In the genomic region with DNA sequence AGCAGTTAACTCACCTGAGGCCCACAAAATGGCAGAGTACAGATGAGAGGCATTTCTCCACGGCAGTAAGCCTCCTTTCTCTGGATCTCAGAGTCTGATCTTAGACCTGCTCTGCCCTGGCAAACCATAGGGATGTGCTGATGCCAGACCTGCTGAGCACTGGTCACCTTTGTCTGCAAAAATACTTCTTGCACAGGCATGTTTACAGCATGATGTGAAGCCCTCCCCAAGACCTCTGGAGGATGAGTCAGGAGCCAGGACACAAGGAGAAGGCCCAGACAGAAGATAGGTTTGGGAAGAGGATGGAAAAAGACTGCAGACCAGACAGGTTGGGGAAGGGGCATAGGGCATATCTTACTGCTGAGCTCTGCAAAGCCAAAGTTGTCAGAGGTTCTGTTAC, we compare ENCODE assay signal across 23 cellular contexts.
DNase-seq lines count a peak whose midpoint lies in the region; ATAC-seq and TF ChIP-seq lines count a peak whose summit lies in the region.
"Had no signal": no experiment of that assay in that cellular context is flagged by ENCODE, and none has a peak within 500 bp of the region (broad histone marks: within the 10 kb centered on the region; RNA-seq: fewer than 3 reads in every experiment).

No MANE protein-coding gene starts in this region.

- H3K27ac ChIP-seq in RWPE2 (ENCODE audit: poor library complexity, severe bottlenecking), result peak overlapping the region; percentile 95
- no peak overlapping the region for H3K27ac ChIP-seq in foreskin keratinocyte
- no peak overlapping the region for H3K27ac ChIP-seq in neuronal stem cell (replicated peaks; ENCODE audit: low read length)
- H3K27ac ChIP-seq in aorta (ENCODE audit: low read depth in 1 of 2, low read length in 2 of 2), result no peak overlapping the region
- H3K27ac ChIP-seq: A549, HL-60 had no signal

- H3K14ac ChIP-seq in neuronal stem cell (ENCODE audit: low read length), result no peak overlapping the region

- H3K4me3 ChIP-seq in RWPE2 (ENCODE audit: severe bottlenecking) (no peak overlapping the region), neuronal stem cell (ENCODE audit: low read length in 2 of 2) (no peak overlapping the region), aorta (ENCODE audit: low read length in 2 of 2) (no peak overlapping the region)
- H3K4me3 ChIP-seq: A549; BLaER1 treated with 17β-estradiol and CSF1 and Interleukin-3, amounts not matched to agents 10 nM and 100 nM; GM12878 had no signal

- no peak overlapping the region for H4K91ac ChIP-seq in neuronal stem cell (ENCODE audit: low read depth, low read length, poor library complexity)

- no peak overlapping the region for H4K8ac ChIP-seq in neuronal stem cell (ENCODE audit: low read depth, low read length)

- intact Hi-C loops in aorta (cut with DNase I), result no loop called here

- no peak overlapping the region for H3K18ac ChIP-seq in neuronal stem cell (ENCODE audit: low read length)

- peak; percentile 26 for DNase-seq in ELR (ENCODE audit: low read depth)
- DNase-seq in RWPE2 (ENCODE audit: low spot score), result no peak
- peak in 1 of 2 donors; percentile 60 for DNase-seq in foreskin keratinocyte
- no peak for DNase-seq in neuronal stem cell (ENCODE audit: low spot score)
- no peak for DNase-seq in aorta
- no peak for DNase-seq in activated CD4-positive, alpha-beta T cell treated with anti-CD3 and anti-CD28 coated beads for 1 hour
- DNase-seq: AML-193; CD4-positive, alpha-beta T cell; GDM1; Karpas-422; NCI-H1105 treated with DMSO at 0.1 percent for 48 hours; NCI-H2029; NCI-H446; NCI-H526; NCI-H82; RPMI8226; SHP77 treated with DMSO at 0.1 percent for 48 hours had no signal

- no peak overlapping the region for H2BK12ac ChIP-seq in neuronal stem cell (ENCODE audit: low read length)

- H3K9ac ChIP-seq in neuronal stem cell (ENCODE audit: low read depth, low read length, poor library complexity), result no peak overlapping the region
- H3K9ac ChIP-seq: BLaER1 treated with 17β-estradiol and CSF1 and Interleukin-3, amounts not matched to agents 10 nM and 100 nM had no signal

- no peaks in the 10 kb centered on the region for H3K36me3 ChIP-seq in RWPE2 (ENCODE audit: low read depth)
- no peaks in the 10 kb centered on the region for H3K36me3 ChIP-seq in neuronal stem cell (replicated peaks in 1 of 2; ENCODE audit: control insufficient read depth in 2 of 2, insufficient read depth in 2 of 2, low read length in 2 of 2)
- no peaks in the 10 kb centered on the region for H3K36me3 ChIP-seq in aorta (ENCODE audit: control insufficient read depth in 1 of 2, insufficient read depth in 2 of 2, low read length in 1 of 2)
- H3K36me3 ChIP-seq: BLaER1 treated with 17β-estradiol and CSF1 and Interleukin-3, amounts not matched to agents 10 nM and 100 nM had no signal

- no peak overlapping the region for H3K4me2 ChIP-seq in neuronal stem cell (ENCODE audit: insufficient read depth, low read length, poor library complexity, severe bottlenecking)
- H3K4me2 ChIP-seq: A549 had no signal

- no peak overlapping the region for H2BK15ac ChIP-seq in neuronal stem cell (ENCODE audit: low read length)

- no peaks in the 10 kb centered on the region for H3K27me3 ChIP-seq in RWPE2 (ENCODE audit: insufficient read depth, poor library complexity, severe bottlenecking)
- H3K27me3 ChIP-seq in foreskin keratinocyte, result no peaks in the 10 kb centered on the region
- no peaks in the 10 kb centered on the region for H3K27me3 ChIP-seq in neuronal stem cell (ENCODE audit: control insufficient read depth in 3 of 3, insufficient read depth in 3 of 3, low read depth in 1 of 3, low read length in 3 of 3)
- peaks cover 0 to 2% of the 10 kb centered on the region in 2 donors for H3K27me3 ChIP-seq in aorta (ENCODE audit: control insufficient read depth in 1 of 2, insufficient read depth in 2 of 2, low read length in 1 of 2)
- H3K27me3 ChIP-seq: BLaER1 treated with 17β-estradiol and CSF1 and Interleukin-3, amounts not matched to agents 10 nM and 100 nM had no signal

- H2BK120ac ChIP-seq in neuronal stem cell (ENCODE audit: low read depth, low read length), result no peak overlapping the region

- peaks cover 39% of the 10 kb centered on the region for H3K4me1 ChIP-seq in RWPE2 (ENCODE audit: insufficient read depth, poor library complexity, severe bottlenecking)
- peaks cover 34% of the 10 kb centered on the region for H3K4me1 ChIP-seq in foreskin keratinocyte
- peaks cover 0 to 2% of the 10 kb centered on the region in 2 donors for H3K4me1 ChIP-seq in neuronal stem cell (ENCODE audit: control insufficient read depth in 2 of 2, insufficient read depth in 1 of 2, low read depth in 1 of 2, low read length in 2 of 2)
- no peaks in the 10 kb centered on the region for H3K4me1 ChIP-seq in aorta (ENCODE audit: control insufficient read depth in 1 of 2, insufficient read depth in 2 of 2, low read length in 2 of 2)
- H3K4me1 ChIP-seq: A549 had no signal

- WGBS in neuronal stem cell (ENCODE audit: extremely low coverage in 2 of 2, insufficient read length in 2 of 2, insufficient replicate concordance in 1 of 2), 2 donors, result no CpG with 5 or more reads among the region's 1 CpG
- 55 to 56% methylated on average over 1 of the region's 1 CpG for WGBS in aorta, 2 donors

- H3K4ac ChIP-seq in neuronal stem cell (ENCODE audit: low read length), result no peak overlapping the region

- ATAC-seq in RWPE2 (ENCODE audit: low read depth), result peak; percentile 34; the same call in 2 of the 3 replicates
- ATAC-seq in foreskin keratinocyte, result peak; percentile 48
- no peak for ATAC-seq in aorta (ENCODE audit: low FRiP score)
- ATAC-seq in GM21786 (IDR thresholded peaks at IDR 0.05; ENCODE audit: unreplicated experiment), result no peak
- ATAC-seq: A549, GM12878, HCT116 had no signal

- no peak for TF ChIP-seq CTCF in RWPE2 (IDR thresholded peaks at IDR 0.05; ENCODE audit: poor library complexity, severe bottlenecking)
- TF ChIP-seq CTCF in foreskin keratinocyte (conservative IDR thresholded peaks at IDR 0.05), result no peak

- no peak overlapping the region for H2AK5ac ChIP-seq in neuronal stem cell (ENCODE audit: low read depth, low read length)

- H3K9me3 ChIP-seq in RWPE2 (ENCODE audit: severe bottlenecking), result no peaks in the 10 kb centered on the region
- peaks cover 7 to 22% of the 10 kb centered on the region in 2 donors for H3K9me3 ChIP-seq in neuronal stem cell (replicated peaks in 1 of 2; ENCODE audit: control insufficient read depth in 2 of 2, insufficient read depth in 1 of 2, low read depth in 1 of 2, low read length in 2 of 2)
- H3K9me3 ChIP-seq in aorta (ENCODE audit: control insufficient read depth, low read length), result peaks cover 5% of the 10 kb centered on the region

- H2AFZ ChIP-seq in neuronal stem cell (ENCODE audit: low read length), result peak overlapping the region; percentile 53

- H2BK5ac ChIP-seq in neuronal stem cell (ENCODE audit: low read length), result no peak overlapping the region

- no peaks in the 10 kb centered on the region for H3K79me1 ChIP-seq in neuronal stem cell (ENCODE audit: low read depth, low read length)

- H3K23ac ChIP-seq in neuronal stem cell (ENCODE audit: low read depth, low read length, poor library complexity), result no peak overlapping the region

Comparison
In these comparisons a context has a peak if more than half of its experiments do, and no peak if none do; other contexts are left out.
1. ATAC-seq: peak in RWPE2 (single experiment) and foreskin keratinocyte (single experiment); none in aorta (single experiment) and GM21786 (single experiment).